ENCODE assay signal across 23 cellular contexts in the genomic region with DNA sequence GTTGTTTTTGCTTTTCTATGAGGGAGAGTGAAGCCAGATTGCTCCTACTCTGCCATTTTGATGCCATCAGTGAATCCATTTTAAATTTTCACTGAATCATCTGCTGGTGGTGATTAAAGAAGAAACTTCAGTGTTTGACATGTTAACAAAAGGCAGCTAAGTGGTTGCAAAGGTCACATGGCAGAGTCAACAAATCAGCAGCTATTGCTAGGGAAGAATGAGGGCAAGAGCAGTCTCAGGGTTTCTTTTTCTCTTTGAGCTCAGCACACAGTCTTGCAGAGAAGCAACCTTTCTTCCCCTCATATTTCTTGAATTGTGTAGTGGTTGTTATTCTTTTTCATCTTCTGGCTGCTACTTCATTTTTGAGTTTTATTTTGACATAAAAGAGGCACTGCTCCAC.
A peak's percentile ranks its signal among the peaks of the same experiment; 100 is the strongest.
DNase-seq lines count a peak whose midpoint lies in the region; ATAC-seq, FAIRE-seq and TF ChIP-seq lines count a peak whose summit lies in the region.
"Had no signal": no experiment of that assay in that cellular context is flagged by ENCODE, and none has a peak within 500 bp of the region (broad histone marks: within the 10 kb centered on the region; RNA-seq: fewer than 3 reads in every experiment).

No MANE protein-coding gene starts in this region.

- H3K4me1 ChIP-seq in esophagus muscularis mucosa (peaks cover 0 to 31% (median 26%) of the 10 kb centered on the region in 4 donors), muscle layer of colon (ENCODE audit: insufficient read depth, low read length) (peaks cover 44% of the 10 kb centered on the region), upper lobe of right lung (peaks cover 4% of the 10 kb centered on the region)
- H3K4me1 ChIP-seq: HAP-1 had no signal

- no peak overlapping the region for H3K27ac Mint-ChIP-seq in Calu3 (ENCODE audit: unreplicated experiment)
- H3K27ac Mint-ChIP-seq: activated naive CD8-positive, alpha-beta T cell treated with anti-CD3 and anti-CD28 coated beads for 36 hours; activated T-helper 2 cell treated with anti-CD3 and anti-CD28 coated beads, Interferon-gamma antibody, Interleukin-2, Interleukin-4, amounts not matched to agents 10 μg/mL and 5 μg/mL and 100 μg/mL, durations not matched to agents 14 hours and 24 hours and 36 hours; CD8-positive, alpha-beta T cell; naive thymus-derived CD8-positive, alpha-beta T cell had no signal

- H3K27ac ChIP-seq in esophagus muscularis mucosa (replicated peaks in 1 of 4) = peak overlapping the region in 3 of 4 donors; percentile 8 to 37 (median 33)
- H3K27ac ChIP-seq in muscle layer of colon (ENCODE audit: low read depth, low read length) = peak overlapping the region; percentile 41
- H3K27ac ChIP-seq in upper lobe of right lung = no peak overlapping the region
- H3K27ac ChIP-seq: dorsolateral prefrontal cortex had no signal

- TF ChIP-seq EP300 in esophagus muscularis mucosa (IDR thresholded peaks at IDR 0.05) = no peak

- H3K9me3 ChIP-seq in esophagus muscularis mucosa (peaks cover 0 to 10% (median 4%) of the 10 kb centered on the region in 4 donors), muscle layer of colon (ENCODE audit: low read length) (no peaks in the 10 kb centered on the region), upper lobe of right lung (no peaks in the 10 kb centered on the region)
- H3K9me3 ChIP-seq: HAP-1 had no signal

- H3K36me3 ChIP-seq in esophagus muscularis mucosa (no peaks in the 10 kb centered on the region), muscle layer of colon (ENCODE audit: insufficient read depth, low read length) (no peaks in the 10 kb centered on the region), upper lobe of right lung (no peaks in the 10 kb centered on the region)
- H3K36me3 ChIP-seq: HAP-1, MG63 had no signal

- no peaks in the 10 kb centered on the region for H3K36me3 Mint-ChIP-seq in Calu3 (ENCODE audit: insufficient read depth, unreplicated experiment)
- H3K36me3 Mint-ChIP-seq: activated naive CD8-positive, alpha-beta T cell treated with anti-CD3 and anti-CD28 coated beads for 36 hours; CD8-positive, alpha-beta T cell had no signal

- H3K4me1 Mint-ChIP-seq in Calu3 (ENCODE audit: low read depth, unreplicated experiment) = no peaks in the 10 kb centered on the region
- H3K4me1 Mint-ChIP-seq: activated naive CD8-positive, alpha-beta T cell treated with anti-CD3 and anti-CD28 coated beads for 36 hours; naive thymus-derived CD8-positive, alpha-beta T cell had no signal

- no peak for TF ChIP-seq CTCF in esophagus muscularis mucosa (IDR thresholded peaks at IDR 0.05)
- TF ChIP-seq CTCF in upper lobe of right lung (IDR thresholded peaks at IDR 0.05) = no peak
- no peak for TF ChIP-seq CTCF in Calu3 (IDR thresholded peaks at IDR 0.05; ENCODE audit: unreplicated experiment)

- ATAC-seq in Right ventricle myocardium inferior = peak; percentile 23
- peak; percentile 13 for ATAC-seq in upper lobe of right lung
- ATAC-seq in HG02571 (IDR thresholded peaks at IDR 0.05; ENCODE audit: unreplicated experiment) = no peak
- ATAC-seq: CD8-positive, alpha-beta T cell; naive thymus-derived CD8-positive, alpha-beta T cell had no signal

- H3K27me3 Mint-ChIP-seq in Calu3 (ENCODE audit: unreplicated experiment) = no peaks in the 10 kb centered on the region
- H3K27me3 Mint-ChIP-seq: activated naive CD8-positive, alpha-beta T cell treated with anti-CD3 and anti-CD28 coated beads for 36 hours had no signal

- H3K9ac ChIP-seq in muscle layer of colon (ENCODE audit: low read length) = no peak overlapping the region

- CTCF ChIA-PET in Calu3 (lab: Charles Lee) = interaction anchor here (1.1 kb wide), 1 partner anchor 577 kb away, joined by 3 read pairs; no protein-coding TSS in a partner anchor

- TF ChIP-seq POLR2A in esophagus muscularis mucosa (IDR thresholded peaks at IDR 0.05; ENCODE audit: low read depth) = no peak

- no peak for FAIRE-seq in urothelium cell line (lab: Jason Lieb, UNC)
- FAIRE-seq: endothelial cell of umbilical vein had no signal

- no TSS peak for BruUV-seq in Calu3 (replicated peaks; lab: Mats Ljungman, UMichigan)

- H3K4me3 ChIP-seq in esophagus muscularis mucosa (no peak overlapping the region), muscle layer of colon (ENCODE audit: low read depth in 1 of 2, low read length in 2 of 2) (peak overlapping the region in 1 of 2 donors; percentile 12), upper lobe of right lung (no peak overlapping the region)
- H3K4me3 ChIP-seq: dorsolateral prefrontal cortex, HAP-1, MG63 had no signal

- H3K27me3 ChIP-seq in esophagus muscularis mucosa (no peaks in the 10 kb centered on the region), muscle layer of colon (ENCODE audit: control insufficient read depth in 1 of 2, insufficient read depth in 2 of 2, low read length in 2 of 2) (no peaks in the 10 kb centered on the region), upper lobe of right lung (no peaks in the 10 kb centered on the region)
- H3K27me3 ChIP-seq: MG63 had no signal

- H3K4me3 Mint-ChIP-seq in Calu3 (ENCODE audit: low read depth, unreplicated experiment) = no peak overlapping the region
- H3K4me3 Mint-ChIP-seq: activated naive CD8-positive, alpha-beta T cell treated with anti-CD3 and anti-CD28 coated beads for 36 hours; CD8-positive, alpha-beta T cell; naive thymus-derived CD8-positive, alpha-beta T cell had no signal

- DNase-seq in Right ventricle myocardium inferior (ENCODE audit: missing footprints) = no peak
- DNase-seq in cardiac septum (ENCODE audit: low spot score) = no peak
- DNase-seq in esophagus muscularis mucosa (ENCODE audit: extremely low spot score) = no peak
- no peak for DNase-seq in upper lobe of right lung
- no peak for DNase-seq in Calu3
- no peak for DNase-seq in urothelium cell line (ENCODE audit: low spot score)
- DNase-seq: activated CD4-positive, alpha-beta T cell treated with anti-CD3 and anti-CD28 coated beads, Interleukin-2, amount 50 U/mL, for 4 hours; activated CD4-positive, CD25-positive, alpha-beta regulatory T cell; activated naive CD8-positive, alpha-beta T cell treated with anti-CD3 and anti-CD28 coated beads for 36 hours; AML-193; CD8-positive, alpha-beta T cell; DMS79; dorsolateral prefrontal cortex; MG63; naive thymus-derived CD8-positive, alpha-beta T cell; NCI-H1436; NCI-H82; SW 1271 had no signal

- intact Hi-C loops in Right ventricle myocardium inferior (cut with DNase I) (no loop called here), cardiac septum (cut with DNase I) (no loop called here), esophagus muscularis mucosa (cut with DNase I) (loop anchor here (5.0 kb wide), 1 partner anchor 452 kb away; no protein-coding TSS in a partner anchor), upper lobe of right lung (cut with DNase I) (no loop called here), Calu3 (cut with micrococcal nuclease; ENCODE audit: unreplicated experiment) (loop anchor here (1.0 to 10.0 kb wide), 2 partner anchors 419 to 445 kb away; no protein-coding TSS in a partner anchor)

- H3K9me3 Mint-ChIP-seq in Calu3 (ENCODE audit: low read depth, unreplicated experiment) = no peaks in the 10 kb centered on the region

Comparison
In these comparisons a context has a peak if more than half of its experiments do, and no peak if none do; other contexts are left out.
1. intact Hi-C loops: an anchor here in esophagus muscularis mucosa (5.0 kb wide) and Calu3 (1.0 to 10.0 kb wide); none called in Right ventricle myocardium inferior, cardiac septum and upper lobe of right lung.